Comparison of ENCODE assay signal across 8 cellular contexts in genomic region chr5:96661101-96661840, GRCh38. TPM values are rescaled to one million over a fixed set of nuclear protein-coding genes. Genes with fewer than 3 reads are reported as not detected.
DNase-seq lines count a peak whose midpoint lies in the region; ATAC-seq and TF ChIP-seq lines count a peak whose summit lies in the region.

No MANE protein-coding gene starts in this region.

- 7% methylated on average over 20 of the region's 20 CpGs for WGBS in thymus

- TF ChIP-seq CTCF in GM20000 (IDR thresholded peaks at IDR 0.05; ENCODE audit: extremely low read depth, missing control alignments) = no peak
- no peak for TF ChIP-seq CTCF in endothelial cell (IDR thresholded peaks at IDR 0.05; ENCODE audit: unreplicated experiment)

- H4K20me1 ChIP-seq in BLaER1 treated with 17β-estradiol and CSF1 and Interleukin-3, amounts not matched to agents 10 nM and 100 nM = peaks cover 9 to 35% (median 28%) of the 10 kb centered on the region in 11 experiments; a peak in 18 of 22 replicates

- no peaks in the 10 kb centered on the region for H3K36me3 Mint-ChIP-seq in endothelial cell (ENCODE audit: low read depth, unreplicated experiment)

- in situ Hi-C loops in KBM-7 (cut with MboI; ENCODE audit: low pct_unique_long_range_greater_than_20kb, low sequenced_read_pairs) = no loop called here

- ATAC-seq in GM19463 (IDR thresholded peaks at IDR 0.05; ENCODE audit: unreplicated experiment) = no peak

- peak overlapping the region; percentile 76 to 96 (median 92) for H3K4me3 ChIP-seq in BLaER1 treated with 17β-estradiol and CSF1 and Interleukin-3, amounts not matched to agents 10 nM and 100 nM
- peak overlapping the region; percentile 90 for H3K4me3 ChIP-seq in mucosa of stomach (ENCODE audit: low read length)
- peak overlapping the region; percentile 90 for H3K4me3 ChIP-seq in thymus (ENCODE audit: low read length)

- DNase-seq in GM20000 (ENCODE audit: low spot score) = peak; percentile 68
- DNase-seq in KBM-7 = peak; percentile 81
- DNase-seq in activated CD4-positive, alpha-beta T cell treated with anti-CD3 and anti-CD28 coated beads, Interleukin-2, amount 50 U/mL, for 48 hours = peak; percentile 32 to 46
- DNase-seq in endothelial cell (ENCODE audit: low spot score) = no peak

- H3K9me3 Mint-ChIP-seq in endothelial cell (ENCODE audit: unreplicated experiment) = no peaks in the 10 kb centered on the region

- peak overlapping the region; percentile 81 to 96 (median 88); a peak in 21 of 22 replicates for H3K27ac ChIP-seq in BLaER1 treated with 17β-estradiol and CSF1 and Interleukin-3, amounts not matched to agents 10 nM and 100 nM
- peak overlapping the region; percentile 91 for H3K27ac ChIP-seq in thymus (ENCODE audit: low read depth)

- H3K4me1 Mint-ChIP-seq in endothelial cell (ENCODE audit: unreplicated experiment) = peaks cover 11% of the 10 kb centered on the region

- peaks cover 5% of the 10 kb centered on the region for H3K27me3 Mint-ChIP-seq in endothelial cell (ENCODE audit: unreplicated experiment)

- H3K4me2 ChIP-seq in BLaER1 treated with 17β-estradiol and CSF1 and Interleukin-3, amounts not matched to agents 10 nM and 100 nM = peak overlapping the region; percentile 82 to 98 (median 92)

- H3K27me3 ChIP-seq in BLaER1 treated with 17β-estradiol and CSF1 and Interleukin-3, amounts not matched to agents 10 nM and 100 nM = peaks cover 0 to 29% (median 0%) of the 10 kb centered on the region in 11 experiments; a peak in 4 of 22 replicates
- H3K27me3 ChIP-seq in mucosa of stomach (ENCODE audit: control insufficient read depth, insufficient read depth, low read length) = no peaks in the 10 kb centered on the region
- H3K27me3 ChIP-seq in thymus (ENCODE audit: control insufficient read depth, insufficient read depth) = peaks cover 6% of the 10 kb centered on the region

- H3K4me1 ChIP-seq in BLaER1 treated with 17β-estradiol and CSF1 and Interleukin-3, amounts not matched to agents 10 nM and 100 nM = peaks cover 21 to 44% (median 37%) of the 10 kb centered on the region in 10 experiments
- H3K4me1 ChIP-seq in mucosa of stomach (ENCODE audit: control insufficient read depth, insufficient read depth, low read length) (peaks cover 27% of the 10 kb centered on the region), thymus (ENCODE audit: control insufficient read depth, insufficient read depth, low read length) (no peaks in the 10 kb centered on the region)

- H3K9me3 ChIP-seq in BLaER1 treated with 17β-estradiol and CSF1 and Interleukin-3, amounts not matched to agents 10 nM and 100 nM (replicated peaks in 1 of 11) = no peaks in the 10 kb centered on the region
- no peaks in the 10 kb centered on the region for H3K9me3 ChIP-seq in mucosa of stomach (ENCODE audit: control insufficient read depth, low read length)
- H3K9me3 ChIP-seq in thymus (ENCODE audit: control insufficient read depth) = no peaks in the 10 kb centered on the region

- peak overlapping the region; percentile 91 for H3K4me3 Mint-ChIP-seq in endothelial cell (ENCODE audit: unreplicated experiment)

- peak overlapping the region; percentile 74 for H3K27ac Mint-ChIP-seq in endothelial cell (ENCODE audit: unreplicated experiment)

- peak overlapping the region; percentile 86 to 96 (median 88) for H3K9ac ChIP-seq in BLaER1 treated with 17β-estradiol and CSF1 and Interleukin-3, amounts not matched to agents 10 nM and 100 nM
- peak overlapping the region; percentile 90 for H3K9ac ChIP-seq in mucosa of stomach (ENCODE audit: low read length)

- no peaks in the 10 kb centered on the region for H3K36me3 ChIP-seq in BLaER1 treated with 17β-estradiol and CSF1 and Interleukin-3, amounts not matched to agents 10 nM and 100 nM
- H3K36me3 ChIP-seq in mucosa of stomach (ENCODE audit: control insufficient read depth, insufficient read depth, low read length) (no peaks in the 10 kb centered on the region), thymus (ENCODE audit: control insufficient read depth, insufficient read depth) (no peaks in the 10 kb centered on the region)

RNA-seq across cellular contexts. Expression of gene CAST, which starts 0.9 kb away (rescaled TPM):
- 105 TPM for total RNA-seq in endothelial cell (ENCODE audit: unreplicated experiment)
- 74.6 TPM for polyA plus RNA-seq in thymus
